Comparison of ENCODE assay signal across 22 cellular contexts in genomic region chr22:36612458-36612857, GRCh38.
DNase-seq lines count a peak whose midpoint lies in the region; ATAC-seq, FAIRE-seq and TF ChIP-seq lines count a peak whose summit lies in the region.
"Had no signal": no experiment of that assay in that cellular context is flagged by ENCODE, and none has a peak within 500 bp of the region (broad histone marks: within the 10 kb centered on the region; RNA-seq: fewer than 3 reads in every experiment).

No MANE protein-coding gene starts in this region.

- H4K20me1 ChIP-seq in IMR-90 (ENCODE audit: insufficient read depth, low read length) (no peaks in the 10 kb centered on the region), H1 (replicated peaks in 1 of 2; ENCODE audit: control insufficient read depth in 1 of 2, insufficient read depth in 2 of 2, low read length in 2 of 2) (no peaks in the 10 kb centered on the region)

- POLR2A ChIA-PET in IMR-90 (lab: Charles Lee; ENCODE audit: unreplicated experiment) = no interaction called here
- POLR2A ChIA-PET in H1 (lab: Charles Lee; ENCODE audit: partially characterized antibody) = no interaction called here
- POLR2A ChIA-PET in CD4-positive, alpha-beta memory T cell (lab: Charles Lee; ENCODE audit: partially characterized antibody) = no interaction called here

- FAIRE-seq in H1 (lab: Jason Lieb, UNC) = no peak
- no peak for FAIRE-seq in pancreas (lab: Jason Lieb, UNC)
- FAIRE-seq: colon had no signal

- H3K36me3 Mint-ChIP-seq in T-helper 2 cell treated with Interferon-gamma antibody and Interleukin-4, amounts not matched to agents 5 μg/mL and 100 μg/mL, for 36 hours (ENCODE audit: low read depth) = no peaks in the 10 kb centered on the region
- H3K36me3 Mint-ChIP-seq in CD4-positive, alpha-beta memory T cell = no peaks in the 10 kb centered on the region
- H3K36me3 Mint-ChIP-seq: activated naive CD8-positive, alpha-beta T cell treated with anti-CD3 and anti-CD28 coated beads for 36 hours; WTC11 had no signal

- no peaks in the 10 kb centered on the region for H3K9me3 Mint-ChIP-seq in T-helper 2 cell treated with Interferon-gamma antibody and Interleukin-4, amounts not matched to agents 5 μg/mL and 100 μg/mL, for 36 hours
- H3K9me3 Mint-ChIP-seq in CD4-positive, alpha-beta memory T cell = peaks cover 0 to 17% (median 12%) of the 10 kb centered on the region in 8 donors
- H3K9me3 Mint-ChIP-seq: activated naive CD8-positive, alpha-beta T cell treated with anti-CD3 and anti-CD28 coated beads for 36 hours had no signal

- 50% methylated on average over 2 of the region's 6 CpGs; no CpG with 5 or more reads in 1 of the 2 experiments for WGBS in IMR-90 (ENCODE audit: extremely low coverage in 2 of 2, insufficient read length in 1 of 2), 2 experiments
- WGBS in H1 (ENCODE audit: extremely low coverage in 1 of 2, insufficient coverage in 1 of 2, insufficient read length in 1 of 2, insufficient replicate concordance in 2 of 2, low coverage in 1 of 2, low lambda C conversion rate in 2 of 2, missing lambda C conversion rate in 1 of 2), 2 experiments = 97% methylated on average over 6 of the region's 6 CpGs; no CpG with 5 or more reads in 1 of the 2 experiments
- 35 to 40% methylated on average over 6 of the region's 6 CpGs for WGBS in pancreas, 2 donors

- H2BK12ac ChIP-seq in H1 (ENCODE audit: low read depth, low read length) = peak overlapping the region; percentile 75; the same call in 1 of the 2 replicates

- H4K5ac ChIP-seq in IMR-90 (ENCODE audit: low read depth, low read length) (no peak overlapping the region), H1 (ENCODE audit: insufficient read length, low read depth, low read length) (no peak overlapping the region)

- TF ChIP-seq POLR2A in IMR-90 (IDR thresholded peaks at IDR 0.05; ENCODE audit: low read depth, low read length) (no peak), H1 (IDR thresholded peaks at IDR 0.05; ENCODE audit: control extremely low read depth in 1 of 2, low read depth in 2 of 2, low read length in 2 of 2) (no peak)

- no peaks in the 10 kb centered on the region for H3K4me1 Mint-ChIP-seq in T-helper 2 cell treated with Interferon-gamma antibody and Interleukin-4, amounts not matched to agents 5 μg/mL and 100 μg/mL, for 36 hours (ENCODE audit: low read depth)
- no peaks in the 10 kb centered on the region for H3K4me1 Mint-ChIP-seq in CD4-positive, alpha-beta memory T cell
- H3K4me1 Mint-ChIP-seq: activated naive CD8-positive, alpha-beta T cell treated with anti-CD3 and anti-CD28 coated beads for 36 hours; CD8-positive, alpha-beta memory T cell had no signal

- H3K9me3 ChIP-seq in IMR-90 (ENCODE audit: control insufficient read depth, insufficient read depth, low read length) (peaks cover 7% of the 10 kb centered on the region), H1 (ENCODE audit: insufficient read depth in 2 of 2, low read depth in 1 of 2, low read length in 1 of 2) (no peaks in the 10 kb centered on the region), pancreas (no peaks in the 10 kb centered on the region)
- H3K9me3 ChIP-seq in CD4-positive, alpha-beta memory T cell (ENCODE audit: control insufficient read depth in 1 of 2, low read length in 2 of 2) = peaks cover 0 to 3% of the 10 kb centered on the region in 2 donors
- H3K9me3 ChIP-seq: SK-N-SH had no signal

- no peak overlapping the region for H4K91ac ChIP-seq in IMR-90 (ENCODE audit: insufficient read depth, low read depth, low read length)
- H4K91ac ChIP-seq in H1 (replicated peaks; ENCODE audit: insufficient read length, low read length) = no peak overlapping the region

- H3K14ac ChIP-seq in IMR-90 (replicated peaks; ENCODE audit: low read depth, low read length) (no peak overlapping the region), H1 (ENCODE audit: insufficient read length) (no peak overlapping the region)

- CTCF ChIA-PET in IMR-90 (lab: Yijun Ruan, JAX) = no interaction called here
- CTCF ChIA-PET in H1 (lab: Charles Lee; ENCODE audit: partially characterized antibody) = no interaction called here
- CTCF ChIA-PET in CD4-positive, alpha-beta memory T cell (lab: Charles Lee; ENCODE audit: partially characterized antibody) = no interaction called here

- H3K27ac ChIP-seq in IMR-90 (ENCODE audit: insufficient read depth, low read length) (no peak overlapping the region), H1 (ENCODE audit: low read depth, low read length) (no peak overlapping the region), pancreas (peak overlapping the region; percentile 9 to 61 (median 52))
- H3K27ac ChIP-seq in CD4-positive, alpha-beta memory T cell (ENCODE audit: low read depth, low read length) = no peak overlapping the region

- H3K56ac ChIP-seq in IMR-90 (ENCODE audit: extremely low read depth, insufficient read depth, low read length) (no peak overlapping the region), H1 (replicated peaks; ENCODE audit: insufficient read length, low read depth, low read length) (no peak overlapping the region)

- H3K27me3 ChIP-seq in IMR-90 (ENCODE audit: control insufficient read depth, insufficient read depth, low read length) (peaks cover 70% of the 10 kb centered on the region), H1 (replicated peaks in 1 of 4; ENCODE audit: control insufficient read depth in 3 of 4, extremely low read depth in 1 of 4, insufficient read depth in 3 of 4, low read length in 3 of 4) (no peaks in the 10 kb centered on the region; a peak in 2 of 7 replicates), pancreas (no peaks in the 10 kb centered on the region)
- peaks cover 7% of the 10 kb centered on the region for H3K27me3 ChIP-seq in CD4-positive, alpha-beta memory T cell (ENCODE audit: insufficient read depth, low read length)

- no peak for TF ChIP-seq EP300 in H1 (IDR thresholded peaks at IDR 0.05; ENCODE audit: borderline replicate concordance in 1 of 2, low read depth in 2 of 2, low read length in 2 of 2)

- H3K9ac ChIP-seq in IMR-90 (ENCODE audit: low read depth, low read length) (no peak overlapping the region), H1 (replicated peaks in 1 of 4; ENCODE audit: extremely low read depth in 1 of 4, low read depth in 3 of 4, low read length in 3 of 4) (no peak overlapping the region)
- H3K9ac ChIP-seq: SK-N-SH had no signal

- H2AK9ac ChIP-seq in IMR-90 (replicated peaks; ENCODE audit: low read depth, low read length, poor library complexity) = no peak overlapping the region

- no peaks in the 10 kb centered on the region for H3K79me2 ChIP-seq in H1 (ENCODE audit: control insufficient read depth in 1 of 2, insufficient read depth in 2 of 2, low read length in 2 of 2)

- no peaks in the 10 kb centered on the region for H3K36me3 ChIP-seq in IMR-90 (ENCODE audit: control insufficient read depth, insufficient read depth, low read length)
- H3K36me3 ChIP-seq in H1 (ENCODE audit: control insufficient read depth in 2 of 4, insufficient read depth in 4 of 4, low read length in 3 of 4) = no peaks in the 10 kb centered on the region
- H3K36me3 ChIP-seq in pancreas = no peaks in the 10 kb centered on the region
- no peaks in the 10 kb centered on the region for H3K36me3 ChIP-seq in CD4-positive, alpha-beta memory T cell (ENCODE audit: insufficient read depth, low read length)

- no peak overlapping the region for H2BK5ac ChIP-seq in IMR-90 (ENCODE audit: low read depth, low read length, poor library complexity, severe bottlenecking)
- no peak overlapping the region for H2BK5ac ChIP-seq in H1 (ENCODE audit: low read depth, low read length)

- H2AFZ ChIP-seq in IMR-90 (replicated peaks; ENCODE audit: low read length, poor library complexity) = no peak overlapping the region
- no peak overlapping the region for H2AFZ ChIP-seq in H1 (ENCODE audit: low read length)

- H3K4me1 ChIP-seq in IMR-90 (ENCODE audit: control insufficient read depth, insufficient read depth, low read length) (no peaks in the 10 kb centered on the region), H1 (replicated peaks in 1 of 4; ENCODE audit: control insufficient read depth in 3 of 4, insufficient read depth in 4 of 4, low read length in 3 of 4) (peaks cover 0 to 36% (median 11%) of the 10 kb centered on the region in 4 experiments; a peak in 6 of 7 replicates), pancreas (peaks cover 19 to 39% (median 30%) of the 10 kb centered on the region in 3 donors)
- no peaks in the 10 kb centered on the region for H3K4me1 ChIP-seq in CD4-positive, alpha-beta memory T cell (ENCODE audit: insufficient read depth, low read length)

- H2BK15ac ChIP-seq in IMR-90 (ENCODE audit: low read depth, low read length) (no peak overlapping the region), H1 (ENCODE audit: low read length) (no peak overlapping the region)

- H3K23ac ChIP-seq in IMR-90 (ENCODE audit: low read depth, low read length) (no peak overlapping the region), H1 (ENCODE audit: insufficient read length) (no peak overlapping the region)

- H3K4me3 Mint-ChIP-seq in T-helper 2 cell treated with Interferon-gamma antibody and Interleukin-4, amounts not matched to agents 5 μg/mL and 100 μg/mL, for 36 hours = no peak overlapping the region
- no peak overlapping the region for H3K4me3 Mint-ChIP-seq in CD4-positive, alpha-beta memory T cell
- H3K4me3 Mint-ChIP-seq: activated naive CD8-positive, alpha-beta T cell treated with anti-CD3 and anti-CD28 coated beads for 36 hours; CD8-positive, alpha-beta memory T cell; nephron progenitor cell; WTC11 had no signal

- H2BK120ac ChIP-seq in IMR-90 (ENCODE audit: low read depth, low read length) (no peak overlapping the region), H1 (replicated peaks; ENCODE audit: low read depth, low read length) (no peak overlapping the region)

- H3K4me2 ChIP-seq in IMR-90 (ENCODE audit: low read depth, low read length) = no peak overlapping the region
- H3K4me2 ChIP-seq in H1 (ENCODE audit: insufficient read depth in 1 of 2, low read depth in 2 of 2, low read length in 2 of 2) = no peak overlapping the region
- H3K4me2 ChIP-seq: SK-N-SH had no signal

- no peak overlapping the region for H2BK20ac ChIP-seq in IMR-90 (ENCODE audit: low read depth, low read length)
- no peak overlapping the region for H2BK20ac ChIP-seq in H1 (ENCODE audit: low read length)

- no peak for TF ChIP-seq CTCF in IMR-90 (conservative IDR thresholded peaks at IDR 0.05; ENCODE audit: low read depth, low read length)
- no peak for TF ChIP-seq CTCF in H1 (IDR thresholded peaks at IDR 0.05; ENCODE audit: control extremely low read depth in 1 of 3, insufficient read depth in 1 of 3, low read depth in 1 of 3, low read length in 3 of 3)
- TF ChIP-seq CTCF in pancreas (IDR thresholded peaks at IDR 0.05) = no peak

- dilution Hi-C loops in IMR-90 (cut with HindIII; ENCODE audit: low sequenced_read_pairs, unreplicated experiment) = no loop called here

- intact Hi-C loops in IMR-90 (cut with micrococcal nuclease) = no loop called here
- intact Hi-C loops in pancreas (cut with DNase I) = no loop called here
- intact Hi-C loops in CD4-positive, alpha-beta memory T cell (cut with micrococcal nuclease) = no loop called here

- in situ Hi-C loops in IMR-90 (cut with MboI; ENCODE audit: low sequenced_read_pairs) = no loop called here

- no peaks in the 10 kb centered on the region for H3K79me1 ChIP-seq in IMR-90 (ENCODE audit: low read depth in 1 of 2, low read length in 2 of 2)
- no peaks in the 10 kb centered on the region; the same call in 1 of the 2 replicates for H3K79me1 ChIP-seq in H1 (ENCODE audit: low read depth, low read length)

- no TSS peak for BruUV-seq in IMR-90 (replicated peaks; lab: Mats Ljungman, UMichigan)

- H3K4ac ChIP-seq in IMR-90 (ENCODE audit: low read depth, low read length) (no peak overlapping the region), H1 (replicated peaks; ENCODE audit: insufficient read length, low read depth, low read length) (no peak overlapping the region)

- H3K23me2 ChIP-seq in H1 (ENCODE audit: low read depth, low read length) = no peaks in the 10 kb centered on the region

- H3K18ac ChIP-seq in IMR-90 (ENCODE audit: low read depth, low read length) = no peak overlapping the region
- H3K18ac ChIP-seq in H1 (ENCODE audit: extremely low read depth, low read length) = no peak overlapping the region

- no peak overlapping the region for H3K4me3 ChIP-seq in IMR-90 (ENCODE audit: insufficient read depth, low read depth, low read length)
- no peak overlapping the region for H3K4me3 ChIP-seq in H1 (ENCODE audit: extremely low read depth in 1 of 4, insufficient read depth in 2 of 4, low read depth in 3 of 4, low read length in 4 of 4)
- peak overlapping the region in 2 of 4 donors; percentile 14 to 25 for H3K4me3 ChIP-seq in pancreas
- H3K4me3 ChIP-seq in CD4-positive, alpha-beta memory T cell (ENCODE audit: low read length in 2 of 2) = no peak overlapping the region

- H4K8ac ChIP-seq in IMR-90 (ENCODE audit: low read depth in 2 of 2, low read length in 2 of 2) (no peak overlapping the region), H1 (ENCODE audit: extremely low read depth, insufficient read depth, low read length) (no peak overlapping the region)

- TF ChIP-seq RAD21 in IMR-90 (IDR thresholded peaks at IDR 0.05; ENCODE audit: low read length) (no peak), H1 (IDR thresholded peaks at IDR 0.05 in 1 of 2, conservative IDR thresholded peaks at IDR 0.05 in 1 of 2; ENCODE audit: low read depth in 2 of 2, low read length in 2 of 2) (no peak)

- peaks cover 16% of the 10 kb centered on the region for H3K27me3 Mint-ChIP-seq in T-helper 2 cell treated with Interferon-gamma antibody and Interleukin-4, amounts not matched to agents 5 μg/mL and 100 μg/mL, for 36 hours (ENCODE audit: low read depth)
- peaks cover 58 to 67% of the 10 kb centered on the region in 2 donors for H3K27me3 Mint-ChIP-seq in CD4-positive, alpha-beta memory T cell

- peak; percentile 77 for DNase-seq in Daoy (ENCODE audit: low read depth)
- peak; percentile 41 for DNase-seq in IMR-90
- DNase-seq in H1 (ENCODE audit: low read depth in 1 of 2, low spot score in 2 of 2) = no peak
- peak in 4 of 6 donors; percentile 59 to 85 (median 64) for DNase-seq in pancreas
- no peak for DNase-seq in T-helper 2 cell treated with Interferon-gamma antibody and Interleukin-4, amounts not matched to agents 5 μg/mL and 100 μg/mL, for 36 hours (ENCODE audit: low spot score)
- no peak for DNase-seq in CD4-positive, alpha-beta memory T cell
- DNase-seq in NCI-H2227 (lab: John Stamatoyannopoulos, UW; ENCODE audit: unreplicated experiment) = no peak
- DNase-seq in pons (ENCODE audit: low spot score) = no peak
- DNase-seq: activated CD4-positive, alpha-beta T cell treated with anti-CD3 and anti-CD28 coated beads, Interleukin-2, amount 50 U/mL, for 4 hours; activated naive CD8-positive, alpha-beta T cell treated with anti-CD3 and anti-CD28 coated beads for 36 hours; CD8-positive, alpha-beta memory T cell; H7; head of caudate nucleus; midbrain; NCI-H2171; NCI-H524 treated with DMSO at 0.1 percent for 48 hours; nephron progenitor cell; SK-N-SH; substantia nigra had no signal

- H3K27ac Mint-ChIP-seq in T-helper 2 cell treated with Interferon-gamma antibody and Interleukin-4, amounts not matched to agents 5 μg/mL and 100 μg/mL, for 36 hours = no peak overlapping the region
- H3K27ac Mint-ChIP-seq in CD4-positive, alpha-beta memory T cell = no peak overlapping the region
- H3K27ac Mint-ChIP-seq: activated naive CD8-positive, alpha-beta T cell treated with anti-CD3 and anti-CD28 coated beads for 36 hours; CD8-positive, alpha-beta memory T cell; nephron progenitor cell; progenitor cell of endocrine pancreas; WTC11 had no signal

- H2AK5ac ChIP-seq in IMR-90 (ENCODE audit: low read depth, low read length) (no peak overlapping the region), H1 (ENCODE audit: low read depth, low read length) (no peak overlapping the region)

- H3K9me1 ChIP-seq in IMR-90 (ENCODE audit: insufficient read depth, low read length) = no peaks in the 10 kb centered on the region

- ATAC-seq in IMR-90 (ENCODE audit: low read depth) (no peak), pancreas (peak; percentile 53 to 65 (median 58))
- ATAC-seq: WTC11 had no signal

Comparison
In these comparisons a context has a peak if more than half of its experiments do, and no peak if none do; other contexts are left out.
1. DNase-seq: peak in Daoy (single experiment), IMR-90 (single experiment) and pancreas (4 of 6); none in H1 (0 of 2), T-helper 2 cell treated with Interferon-gamma antibody and Interleukin-4, amounts not matched to agents 5 μg/mL and 100 μg/mL, for 36 hours (single experiment), CD4-positive, alpha-beta memory T cell (0 of 5), NCI-H2227 (single experiment) and pons (single experiment).
2. H3K27ac ChIP-seq: peak in pancreas (4 of 4); none in IMR-90 (single experiment), H1 (single experiment) and CD4-positive, alpha-beta memory T cell (single experiment).